8 cellular contexts compared by ENCODE assay signal in the genomic region with DNA sequence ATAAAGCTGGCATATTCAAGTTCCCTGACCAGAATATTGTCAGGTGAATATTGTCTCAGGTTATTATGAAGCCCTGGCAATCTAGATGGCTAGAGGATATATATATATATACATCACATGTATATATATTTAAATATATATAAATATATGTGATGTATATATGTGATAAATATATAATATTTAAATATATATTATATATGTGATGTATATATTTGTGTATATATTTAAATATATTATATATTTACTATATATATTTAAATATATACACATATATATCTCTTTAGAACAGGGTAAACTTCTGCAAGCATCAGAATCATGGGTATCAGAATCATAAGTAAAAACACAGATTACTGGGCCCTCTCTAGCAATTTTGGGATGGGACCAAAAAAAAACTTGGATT.
"Had no signal": no experiment of that assay in that cellular context is flagged by ENCODE, and none has a peak within 500 bp of the region (broad histone marks: within the 10 kb centered on the region; RNA-seq: fewer than 3 reads in every experiment).

No MANE protein-coding gene starts in this region.

- H3K4me3 ChIP-seq: GM23338 had no signal

- FAIRE-seq: H1, H54, HTR-8/SVneo had no signal

- H3K27ac ChIP-seq: KMS-11 had no signal

- DNase-seq: H9, HCEC 1CT, KBM-7 had no signal

- ATAC-seq: GM23338 had no signal
